In genomic region chr9:124293712-124294504, GRCh38 we compare ENCODE assay signal across 12 cellular contexts. TPM values are rescaled to one million over a fixed set of nuclear protein-coding genes. Genes with fewer than 3 reads are reported as not detected.
DNase-seq lines count a peak whose midpoint lies in the region; ATAC-seq and TF ChIP-seq lines count a peak whose summit lies in the region.
"Had no signal": no experiment of that assay in that cellular context is flagged by ENCODE, and none has a peak within 500 bp of the region (broad histone marks: within the 10 kb centered on the region; RNA-seq: fewer than 3 reads in every experiment).

No MANE protein-coding gene starts in this region.

- POLR2A ChIA-PET in activated CD8-positive, alpha-beta T cell treated with anti-CD3 and anti-CD28 coated beads, Interleukin-2, amount 10 ng/mL, durations not matched to agents 7 days and 5 days (lab: Charles Lee): no interaction called here

- H3K9me3 Mint-ChIP-seq in activated T-cell treated with anti-CD3 and anti-CD28 coated beads, Interleukin-2, amount 50 U/mL, for 24 hours: no peaks in the 10 kb centered on the region
- no peaks in the 10 kb centered on the region for H3K9me3 Mint-ChIP-seq in activated CD8-positive, alpha-beta T cell treated with anti-CD3 and anti-CD28 coated beads, Interleukin-2, amount 10 ng/mL, durations not matched to agents 7 days and 5 days (ENCODE audit: insufficient read depth)
- no peaks in the 10 kb centered on the region for H3K9me3 Mint-ChIP-seq in immature natural killer cell
- H3K9me3 Mint-ChIP-seq: neural crest cell had no signal

- H3K4me1 Mint-ChIP-seq in activated T-cell treated with anti-CD3 and anti-CD28 coated beads, Interleukin-2, amount 50 U/mL, for 24 hours (ENCODE audit: low read depth): peaks cover 46% of the 10 kb centered on the region
- H3K4me1 Mint-ChIP-seq in activated CD8-positive, alpha-beta T cell treated with anti-CD3 and anti-CD28 coated beads, Interleukin-2, amount 10 ng/mL, durations not matched to agents 7 days and 5 days (ENCODE audit: low read depth): peaks cover 67% of the 10 kb centered on the region
- H3K4me1 Mint-ChIP-seq in immature natural killer cell: peaks cover 64 to 65% of the 10 kb centered on the region in 2 donors

- no peaks in the 10 kb centered on the region for H3K27me3 ChIP-seq in upper lobe of right lung

- H3K4me3 ChIP-seq in upper lobe of right lung: no peak overlapping the region
- H3K4me3 ChIP-seq: PC-9 had no signal

- DNase-seq in activated T-cell treated with anti-CD3 and anti-CD28 coated beads, Interleukin-2, amount 50 U/mL, for 24 hours: no peak
- DNase-seq in activated T-cell treated with anti-CD3 and anti-CD28 coated beads for 4 hours: no peak
- peak; percentile 62 for DNase-seq in activated CD8-positive, alpha-beta T cell treated with anti-CD3 and anti-CD28 coated beads, Interleukin-2, amount 10 ng/mL, durations not matched to agents 7 days and 5 days
- DNase-seq in immature natural killer cell: no peak
- DNase-seq in upper lobe of right lung: no peak
- no peak for DNase-seq in activated CD8-positive, alpha-beta memory T cell treated with anti-CD3 and anti-CD28 coated beads for 24 hours
- DNase-seq in omental fat pad (ENCODE audit: low spot score): no peak
- no peak for DNase-seq in cardiac septum (ENCODE audit: low spot score)
- DNase-seq: activated CD4-positive, CD25-positive, alpha-beta regulatory T cell; activated naive CD4-positive, alpha-beta T cell had no signal

- peak overlapping the region; percentile 11 for H3K27ac ChIP-seq in upper lobe of right lung
- H3K27ac ChIP-seq: PC-9 had no signal

- H3K9me3 ChIP-seq in upper lobe of right lung: no peaks in the 10 kb centered on the region

- H3K4me1 ChIP-seq in upper lobe of right lung: peaks cover 92% of the 10 kb centered on the region

- H3K36me3 ChIP-seq in upper lobe of right lung: no peaks in the 10 kb centered on the region

- no peaks in the 10 kb centered on the region for H3K27me3 Mint-ChIP-seq in activated T-cell treated with anti-CD3 and anti-CD28 coated beads, Interleukin-2, amount 50 U/mL, for 24 hours
- peaks cover 3% of the 10 kb centered on the region for H3K27me3 Mint-ChIP-seq in activated CD8-positive, alpha-beta T cell treated with anti-CD3 and anti-CD28 coated beads, Interleukin-2, amount 10 ng/mL, durations not matched to agents 7 days and 5 days (ENCODE audit: low read depth)
- H3K27me3 Mint-ChIP-seq in immature natural killer cell (ENCODE audit: low read depth in 3 of 3): no peaks in the 10 kb centered on the region

- peak overlapping the region; percentile 71 for H3K4me3 Mint-ChIP-seq in activated T-cell treated with anti-CD3 and anti-CD28 coated beads, Interleukin-2, amount 50 U/mL, for 24 hours
- no peak overlapping the region for H3K4me3 Mint-ChIP-seq in activated CD8-positive, alpha-beta T cell treated with anti-CD3 and anti-CD28 coated beads, Interleukin-2, amount 10 ng/mL, durations not matched to agents 7 days and 5 days
- peak overlapping the region in 4 of 5 donors; percentile 21 to 40 (median 24) for H3K4me3 Mint-ChIP-seq in immature natural killer cell
- H3K4me3 Mint-ChIP-seq: neural crest cell had no signal

- no peak for ATAC-seq in activated CD8-positive, alpha-beta T cell treated with anti-CD3 and anti-CD28 coated beads, Interleukin-2, amount 10 ng/mL, durations not matched to agents 7 days and 5 days
- no peak for ATAC-seq in upper lobe of right lung
- ATAC-seq in omental fat pad (ENCODE audit: low FRiP score): no peak

- H3K36me3 Mint-ChIP-seq in activated T-cell treated with anti-CD3 and anti-CD28 coated beads, Interleukin-2, amount 50 U/mL, for 24 hours (ENCODE audit: low read depth): peaks cover 2% of the 10 kb centered on the region
- no peaks in the 10 kb centered on the region for H3K36me3 Mint-ChIP-seq in activated CD8-positive, alpha-beta T cell treated with anti-CD3 and anti-CD28 coated beads, Interleukin-2, amount 10 ng/mL, durations not matched to agents 7 days and 5 days (ENCODE audit: low read depth)
- H3K36me3 Mint-ChIP-seq in immature natural killer cell: no peaks in the 10 kb centered on the region

- CTCF ChIA-PET in activated CD8-positive, alpha-beta T cell treated with anti-CD3 and anti-CD28 coated beads, Interleukin-2, amount 10 ng/mL, durations not matched to agents 7 days and 5 days (lab: Charles Lee): interaction anchor here (1.0 to 9.5 kb wide), 4 partner anchors 12 to 255 kb away, joined by 3 to 95 read pairs (median 8); no protein-coding TSS in a partner anchor

- peak overlapping the region; percentile 8 for H3K27ac Mint-ChIP-seq in activated T-cell treated with anti-CD3 and anti-CD28 coated beads, Interleukin-2, amount 50 U/mL, for 24 hours
- H3K27ac Mint-ChIP-seq in activated CD8-positive, alpha-beta T cell treated with anti-CD3 and anti-CD28 coated beads, Interleukin-2, amount 10 ng/mL, durations not matched to agents 7 days and 5 days: no peak overlapping the region
- H3K27ac Mint-ChIP-seq in immature natural killer cell: peak overlapping the region in 3 of 6 donors; percentile 77 to 79 (median 78)

- TF ChIP-seq CTCF in upper lobe of right lung (IDR thresholded peaks at IDR 0.05) (no peak), omental fat pad (IDR thresholded peaks at IDR 0.05) (no peak)

- intact Hi-C loops in upper lobe of right lung (cut with DNase I) (no loop called here), cardiac septum (cut with DNase I) (no loop called here)

RNA-seq across cellular contexts. Expression of gene NEK6, which starts 36.2 kb away (rescaled TPM):
- total RNA-seq in activated CD8-positive, alpha-beta T cell treated with anti-CD3 and anti-CD28 coated beads, Interleukin-2, amount 10 ng/mL, durations not matched to agents 7 days and 5 days: 10 to 100 TPM; 19.9 to 20.9 TPM
- 10 to 100 TPM in 2 of 3 donors, 1 to 10 TPM in 1; 8.8 to 18.0 (median 13.8) TPM for polyA plus RNA-seq in immature natural killer cell
- total RNA-seq in upper lobe of right lung (137 TPM), omental fat pad (10 to 100 TPM; 11.8 to 52.1 (median 29.0) TPM), cardiac septum (11.6 TPM)
